Comparison of ENCODE assay signal across 28 cellular contexts in genomic region chr11:125074511-125075241, GRCh38. TPM values are rescaled to one million over a fixed set of nuclear protein-coding genes. Genes with fewer than 3 reads are reported as not detected.
DNase-seq lines count a peak whose midpoint lies in the region; ATAC-seq, FAIRE-seq and TF ChIP-seq lines count a peak whose summit lies in the region.
"Had no signal": no experiment of that assay in that cellular context is flagged by ENCODE, and none has a peak within 500 bp of the region (broad histone marks: within the 10 kb centered on the region; RNA-seq: fewer than 3 reads in every experiment).

No MANE protein-coding gene starts in this region.

- peak overlapping the region; percentile 51 for H3K23ac ChIP-seq in neuronal stem cell (ENCODE audit: low read depth, low read length, poor library complexity)

- no peak overlapping the region for H3K9ac ChIP-seq in neuronal stem cell (ENCODE audit: low read depth, low read length, poor library complexity)

- no peaks in the 10 kb centered on the region for H4K20me1 ChIP-seq in GM23338 (replicated peaks; ENCODE audit: insufficient read depth)

- H3K27ac Mint-ChIP-seq in CD14-positive monocyte (peak overlapping the region in 5 of 7 donors; percentile 66 to 99 (median 89)), GM23338 (no peak overlapping the region)
- peak overlapping the region; percentile 96 for H3K27ac Mint-ChIP-seq in dendritic cell treated with granulocyte-macrophage colony-stimulating factor and Interleukin-4, amounts not matched to agents 40 ng/mL and 50 ng/mL, for 4 days
- H3K27ac Mint-ChIP-seq: activated naive CD8-positive, alpha-beta T cell treated with anti-CD3 and anti-CD28 coated beads, Interleukin-2, amount 10 ng/mL, durations not matched to agents 7 days and 5 days; activated T-cell treated with anti-CD3 and anti-CD28 coated beads, Interleukin-2, amount 50 U/mL, for 24 hours; CD4-positive, CD25-positive, alpha-beta regulatory T cell; mesothelial cell of epicardium; WTC11 had no signal

- H2BK120ac ChIP-seq in neuronal stem cell (ENCODE audit: low read depth, low read length), result no peak overlapping the region

- peaks cover 81% of the 10 kb centered on the region for H3K4me1 Mint-ChIP-seq in CD14-positive monocyte
- H3K4me1 Mint-ChIP-seq in GM23338, result peaks cover 21% of the 10 kb centered on the region
- H3K4me1 Mint-ChIP-seq in dendritic cell treated with granulocyte-macrophage colony-stimulating factor and Interleukin-4, amounts not matched to agents 40 ng/mL and 50 ng/mL, for 4 days (ENCODE audit: low read depth), result peaks cover 99% of the 10 kb centered on the region

- no peaks in the 10 kb centered on the region for H3F3A ChIP-seq in GM23338 (replicated peaks; ENCODE audit: low read depth)

- H3K4ac ChIP-seq in neuronal stem cell (ENCODE audit: low read length), result no peak overlapping the region

- TF ChIP-seq CTCF in CD14-positive monocyte (IDR thresholded peaks at IDR 0.05) (no peak), GM23338 (conservative IDR thresholded peaks at IDR 0.05; ENCODE audit: low read depth in 2 of 2) (no peak)

- H3K36me3 Mint-ChIP-seq in CD14-positive monocyte (peaks cover 57 to 79% of the 10 kb centered on the region in 2 donors), GM23338 (ENCODE audit: low read depth) (no peaks in the 10 kb centered on the region)
- H3K36me3 Mint-ChIP-seq in dendritic cell treated with granulocyte-macrophage colony-stimulating factor and Interleukin-4, amounts not matched to agents 40 ng/mL and 50 ng/mL, for 4 days (ENCODE audit: low read depth), result peaks cover 81% of the 10 kb centered on the region
- H3K36me3 Mint-ChIP-seq: activated naive CD8-positive, alpha-beta T cell treated with anti-CD3 and anti-CD28 coated beads, Interleukin-2, amount 10 ng/mL, durations not matched to agents 7 days and 5 days; CD4-positive, CD25-positive, alpha-beta regulatory T cell; mesothelial cell of epicardium; naive B cell; WTC11 had no signal

- no peaks in the 10 kb centered on the region for H3K36me3 ChIP-seq in GM23338 (ENCODE audit: insufficient read depth)
- H3K36me3 ChIP-seq in neuronal stem cell (replicated peaks in 1 of 2; ENCODE audit: control insufficient read depth in 2 of 2, insufficient read depth in 2 of 2, low read length in 2 of 2), result no peaks in the 10 kb centered on the region
- H3K36me3 ChIP-seq: neutrophil, SJSA1, tibial artery had no signal

- H2AK5ac ChIP-seq in neuronal stem cell (ENCODE audit: low read depth, low read length), result peak overlapping the region; percentile 43

- no peak for TF ChIP-seq POLR2A in GM12892 (IDR thresholded peaks at IDR 0.05; ENCODE audit: low read depth, low read length)

- no peak overlapping the region for H4K8ac ChIP-seq in neuronal stem cell (ENCODE audit: low read depth, low read length)

- no peaks in the 10 kb centered on the region for H3K79me2 ChIP-seq in GM23338 (replicated peaks; ENCODE audit: insufficient read depth)

- no peak overlapping the region for H3K14ac ChIP-seq in neuronal stem cell (ENCODE audit: low read length)

- peaks cover 0 to 2% (median 0%) of the 10 kb centered on the region in 7 donors for H3K9me3 Mint-ChIP-seq in CD14-positive monocyte
- H3K9me3 Mint-ChIP-seq in GM23338, result no peaks in the 10 kb centered on the region; the same call in 2 of the 3 replicates
- H3K9me3 Mint-ChIP-seq in dendritic cell treated with granulocyte-macrophage colony-stimulating factor and Interleukin-4, amounts not matched to agents 40 ng/mL and 50 ng/mL, for 4 days, result no peaks in the 10 kb centered on the region
- H3K9me3 Mint-ChIP-seq: activated naive CD8-positive, alpha-beta T cell treated with anti-CD3 and anti-CD28 coated beads, Interleukin-2, amount 10 ng/mL, durations not matched to agents 7 days and 5 days; activated T-cell treated with anti-CD3 and anti-CD28 coated beads, Interleukin-2, amount 50 U/mL, for 24 hours; CD4-positive, CD25-positive, alpha-beta regulatory T cell; mesothelial cell of epicardium; naive B cell; WTC11 had no signal

- H3K79me1 ChIP-seq in neuronal stem cell (ENCODE audit: low read depth, low read length), result no peaks in the 10 kb centered on the region

- ATAC-seq in GM23338 (peak; percentile 12; the same call in 2 of the 3 replicates), GM21717 (IDR thresholded peaks at IDR 0.05; ENCODE audit: unreplicated experiment) (no peak)
- ATAC-seq: sciatic nerve, WTC11 had no signal

- FAIRE-seq in GM12892 (lab: Jason Lieb, UNC), result no peak
- FAIRE-seq: bronchial epithelial cell had no signal

- H3K27ac ChIP-seq in GM23338 (ENCODE audit: low read depth) (no peak overlapping the region), neuronal stem cell (replicated peaks; ENCODE audit: low read length) (no peak overlapping the region)
- H3K27ac ChIP-seq: neutrophil, SJSA1, tibial artery had no signal

- intact Hi-C loops in CD14-positive monocyte (cut with micrococcal nuclease), result loop anchor here in 1 of 2 donors (5.0 kb wide), 1 partner anchor 38 kb away; the partner anchor contains the start of gene TMEM218
- intact Hi-C loops in dendritic cell treated with granulocyte-macrophage colony-stimulating factor and Interleukin-4, amounts not matched to agents 40 ng/mL and 50 ng/mL, for 4 days (cut with micrococcal nuclease), result loop anchor here (10.0 kb wide), 1 partner anchor 520 kb away; the partner anchor contains the start of gene STT3A

- H2BK15ac ChIP-seq in neuronal stem cell (ENCODE audit: low read length), result no peak overlapping the region

- H3K4me1 ChIP-seq in GM23338 (ENCODE audit: insufficient read depth) (no peaks in the 10 kb centered on the region), neuronal stem cell (ENCODE audit: control insufficient read depth in 2 of 2, insufficient read depth in 1 of 2, low read depth in 1 of 2, low read length in 2 of 2) (peaks cover 4 to 12% of the 10 kb centered on the region in 2 donors)
- H3K4me1 ChIP-seq: SJSA1 had no signal

- H2BK5ac ChIP-seq in neuronal stem cell (ENCODE audit: low read length), result no peak overlapping the region

- no peak overlapping the region for H3K18ac ChIP-seq in neuronal stem cell (ENCODE audit: low read length)

- DNase-seq in CD14-positive monocyte (ENCODE audit: low spot score) (no peak), GM23338 (ENCODE audit: low spot score) (no peak), neuronal stem cell (ENCODE audit: low spot score) (no peak), AG20443 (ENCODE audit: low spot score) (no peak), GM12892 (ENCODE audit: insufficient read length) (no peak)
- DNase-seq: activated gamma-delta T cell; activated naive CD8-positive, alpha-beta T cell treated with anti-CD3 and anti-CD28 coated beads, Interleukin-2, amount 10 ng/mL, durations not matched to agents 7 days and 5 days; activated T-cell treated with anti-CD3 and anti-CD28 coated beads, Interleukin-2, amount 50 U/mL, for 24 hours; aorta; CD4-positive, CD25-positive, alpha-beta regulatory T cell; effector CD4-positive, alpha-beta T cell; HCEC 1CT; naive B cell; NCI-H146; NCI-H2107; NCI-H446; NCI-H774; stimulated activated CD4-positive, alpha-beta T cell treated with anti-CD3 and anti-CD28 coated beads, Interleukin-4, amount 100 ng/mL, for 1 hour; T-helper 1 cell; tibial artery had no signal

- H3K4me2 ChIP-seq in GM23338, result no peak overlapping the region
- H3K4me2 ChIP-seq in neuronal stem cell (ENCODE audit: insufficient read depth, low read length, poor library complexity, severe bottlenecking), result no peak overlapping the region

- H4K91ac ChIP-seq in neuronal stem cell (ENCODE audit: low read depth, low read length, poor library complexity), result peak overlapping the region; percentile 14

- H3K27me3 ChIP-seq in GM23338 (ENCODE audit: insufficient read depth), result no peaks in the 10 kb centered on the region
- peaks cover 0 to 4% (median 2%) of the 10 kb centered on the region in 3 experiments for H3K27me3 ChIP-seq in neuronal stem cell (ENCODE audit: control insufficient read depth in 3 of 3, insufficient read depth in 3 of 3, low read depth in 1 of 3, low read length in 3 of 3)
- H3K27me3 ChIP-seq: neutrophil, SJSA1 had no signal

- no peak overlapping the region for H3K4me3 Mint-ChIP-seq in CD14-positive monocyte
- no peak overlapping the region for H3K4me3 Mint-ChIP-seq in GM23338
- H3K4me3 Mint-ChIP-seq in dendritic cell treated with granulocyte-macrophage colony-stimulating factor and Interleukin-4, amounts not matched to agents 40 ng/mL and 50 ng/mL, for 4 days, result no peak overlapping the region
- H3K4me3 Mint-ChIP-seq: activated naive CD8-positive, alpha-beta T cell treated with anti-CD3 and anti-CD28 coated beads, Interleukin-2, amount 10 ng/mL, durations not matched to agents 7 days and 5 days; activated T-cell treated with anti-CD3 and anti-CD28 coated beads, Interleukin-2, amount 50 U/mL, for 24 hours; CD4-positive, CD25-positive, alpha-beta regulatory T cell; mesothelial cell of epicardium; WTC11 had no signal

- peaks cover 0 to 2% of the 10 kb centered on the region in 2 donors for H3K9me3 ChIP-seq in neuronal stem cell (replicated peaks in 1 of 2; ENCODE audit: control insufficient read depth in 2 of 2, insufficient read depth in 1 of 2, low read depth in 1 of 2, low read length in 2 of 2)
- H3K9me3 ChIP-seq: neutrophil, SJSA1, tibial artery had no signal

- peaks cover 0 to 8% (median 5%) of the 10 kb centered on the region in 3 donors for H3K27me3 Mint-ChIP-seq in CD14-positive monocyte (ENCODE audit: low read depth in 3 of 3)
- H3K27me3 Mint-ChIP-seq in GM23338 (ENCODE audit: insufficient read depth, low read depth, poor library complexity), result peaks cover 18% of the 10 kb centered on the region
- H3K27me3 Mint-ChIP-seq in dendritic cell treated with granulocyte-macrophage colony-stimulating factor and Interleukin-4, amounts not matched to agents 40 ng/mL and 50 ng/mL, for 4 days, result no peaks in the 10 kb centered on the region

- no peak overlapping the region for H3K4me3 ChIP-seq in GM23338
- no peak overlapping the region for H3K4me3 ChIP-seq in neuronal stem cell (ENCODE audit: low read length in 2 of 2)
- H3K4me3 ChIP-seq: SJSA1, tibial artery had no signal

- WGBS in neuronal stem cell (ENCODE audit: extremely low coverage in 2 of 2, insufficient read length in 2 of 2, insufficient replicate concordance in 1 of 2), 2 donors, result no CpG with 5 or more reads among the region's 11 CpGs

- no peak overlapping the region for H2AFZ ChIP-seq in GM23338
- no peak overlapping the region for H2AFZ ChIP-seq in neuronal stem cell (ENCODE audit: low read length)

- no peak overlapping the region for H2BK12ac ChIP-seq in neuronal stem cell (ENCODE audit: low read length)

- no peaks in the 10 kb centered on the region for H3K9me2 ChIP-seq in GM23338 (ENCODE audit: insufficient read depth)

RNA-seq across cellular contexts. Expression of gene SLC37A2, which starts 11.6 kb away (rescaled TPM):
- polyA plus RNA-seq in CD14-positive monocyte (10 to 100 TPM; 70.8 to 81.5 TPM), GM23338 (2016; fragmentation: Nextera tagmentation; extraction: Ambion mirVana) (0.40 and 0.61 TPM in 2 replicates)
- total RNA-seq in GM23338 (2014; rRNA removed; shearing (Covaris generic)), result 1.0 and 1.6 TPM in 2 replicates
- 0.66 TPM for polyA plus RNA-seq in neuronal stem cell (2013, experiment 1 of 2)
- polyA plus RNA-seq in neuronal stem cell (2013, experiment 2 of 2), result 0.64 TPM
- 1.4 TPM for polyA plus RNA-seq in GM12892 (2012; ENCODE audit: missing spikeins)
- total RNA-seq: CD4-positive, CD25-positive, alpha-beta regulatory T cell had no signal

RNA-seq across cellular contexts. Expression of gene TMEM218, which starts 36.8 kb away (rescaled TPM):
- polyA plus RNA-seq in CD14-positive monocyte (10 to 100 TPM; 55.7 to 57.7 TPM), GM23338 (2016; fragmentation: Nextera tagmentation; extraction: Ambion mirVana) (23.8 and 24.2 TPM in 2 replicates)
- 13.4 and 23.7 TPM in 2 replicates for total RNA-seq in GM23338 (2014; rRNA removed; shearing (Covaris generic))
- 25.3 TPM for polyA plus RNA-seq in neuronal stem cell (2013, experiment 1 of 2)
- 23.3 TPM for polyA plus RNA-seq in neuronal stem cell (2013, experiment 2 of 2)
- 24.7 TPM for polyA plus RNA-seq in GM12892 (2012; ENCODE audit: missing spikeins)

Comparison
In these comparisons a context has a peak if more than half of its experiments do, and no peak if none do; other contexts are left out.
1. RNA of gene SLC37A2, which starts 11.6 kb away (polyA plus RNA-seq): 70.8 to 81.5 TPM in CD14-positive monocyte; 0.40 to 0.61 TPM in GM23338; every median in the first group is over 10 times any median in the second.